30 cellular contexts compared by ENCODE assay signal in the genomic region with DNA sequence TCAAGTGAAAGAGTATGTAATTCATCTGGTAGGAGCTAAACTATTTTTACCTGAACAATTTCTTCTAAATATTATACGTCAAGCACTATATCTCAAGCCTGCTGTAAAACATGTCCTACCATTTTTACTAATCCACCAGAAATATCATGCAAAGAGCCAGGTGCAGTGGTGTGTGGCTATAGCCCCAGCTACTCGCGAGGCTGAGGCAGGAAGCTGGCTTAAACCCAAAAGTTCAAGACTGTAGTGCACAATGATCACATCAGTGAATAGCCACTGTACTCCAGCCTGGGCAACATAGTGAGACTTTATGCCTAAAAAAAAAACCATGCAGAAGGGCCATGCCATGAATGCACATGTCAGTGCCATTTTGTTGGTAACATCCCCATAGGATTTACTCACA. TPM values are rescaled to one million over a fixed set of nuclear protein-coding genes. Genes with fewer than 3 reads are reported as not detected.
DNase-seq lines count a peak whose midpoint lies in the region; ATAC-seq and TF ChIP-seq lines count a peak whose summit lies in the region.
"Had no signal": no experiment of that assay in that cellular context is flagged by ENCODE, and none has a peak within 500 bp of the region (broad histone marks: within the 10 kb centered on the region; RNA-seq: fewer than 3 reads in every experiment).

No MANE protein-coding gene starts in this region.

- no peaks in the 10 kb centered on the region for H3K9me3 ChIP-seq in Karpas-422 (ENCODE audit: low read length)
- H3K9me3 ChIP-seq: esophagus muscularis mucosa, right lobe of liver, thoracic aorta had no signal

- H3K9me3 Mint-ChIP-seq in mesothelial cell of epicardium (no peaks in the 10 kb centered on the region), CD14-positive monocyte (peaks cover 0 to 2% (median 0%) of the 10 kb centered on the region in 7 donors), chondrocyte (ENCODE audit: low read depth) (no peaks in the 10 kb centered on the region)
- H3K9me3 Mint-ChIP-seq: activated CD8-positive, alpha-beta T cell treated with anti-CD3 and anti-CD28 coated beads for 36 hours; activated naive CD4-positive, alpha-beta T cell treated with anti-CD3 and anti-CD28 coated beads for 36 hours; activated T-cell treated with anti-CD3 and anti-CD28 coated beads, Interleukin-2, amount 50 U/mL, for 4 hours; CD4-positive, CD25-positive, alpha-beta regulatory T cell; central memory CD8-positive, alpha-beta T cell; memory B cell; naive B cell; stimulated activated memory B cell treated with anti-CD40 and anti-IgM and Interleukin-4, amounts not matched to agents 10 μg/mL and 1 μg/mL and 100 μg/mL, for 72 hours; T-helper 2 cell treated with Interferon-gamma antibody and Interleukin-4, amounts not matched to agents 5 μg/mL and 100 μg/mL, for 36 hours had no signal

- H4K20me1 ChIP-seq in Karpas-422 (ENCODE audit: insufficient read depth, low read depth, low read length), result no peaks in the 10 kb centered on the region

- peaks cover 88% of the 10 kb centered on the region for H3K4me1 ChIP-seq in Karpas-422 (ENCODE audit: low read length)
- H3K4me1 ChIP-seq: right lobe of liver had no signal

- H3K4me3 ChIP-seq in Karpas-422 (ENCODE audit: low read length), result peak overlapping the region; percentile 40; the same call in 1 of the 2 replicates
- H3K4me3 ChIP-seq: esophagus muscularis mucosa, right lobe of liver, thoracic aorta had no signal

- no peaks in the 10 kb centered on the region for H3K36me3 ChIP-seq in Karpas-422 (ENCODE audit: insufficient read depth, low read length)
- H3K36me3 ChIP-seq: esophagus muscularis mucosa, right lobe of liver, thoracic aorta had no signal

- DNase-seq in Karpas-422 (peak; percentile 94), mesothelial cell of epicardium (ENCODE audit: low spot score in 2 of 2, unreplicated experiment in 2 of 2) (no peak), CD14-positive monocyte (ENCODE audit: low spot score) (no peak), chondrocyte (ENCODE audit: low spot score) (no peak)
- DNase-seq: activated CD8-positive, alpha-beta T cell treated with anti-CD3 and anti-CD28 coated beads for 36 hours; activated naive CD4-positive, alpha-beta T cell treated with anti-CD3 and anti-CD28 coated beads for 36 hours; activated T-cell treated with anti-CD3 and anti-CD28 coated beads, Interleukin-2, amount 50 U/mL, for 4 hours; CD4-positive, CD25-positive, alpha-beta regulatory T cell; DMS153; effector CD4-positive, alpha-beta T cell; naive B cell; NCI-H1694; NCI-H748 treated with DMSO at 0.1 percent for 48 hours; PC-3; right lobe of liver had no signal

- intact Hi-C loops in CD14-positive monocyte (cut with micrococcal nuclease), result no loop called here

- no peak for TF ChIP-seq CTCF in mesothelial cell of epicardium (IDR thresholded peaks at IDR 0.05; ENCODE audit: unreplicated experiment)
- TF ChIP-seq CTCF in CD14-positive monocyte (IDR thresholded peaks at IDR 0.05), result no peak
- TF ChIP-seq CTCF in chondrocyte (IDR thresholded peaks at IDR 0.05), result no peak

- peak overlapping the region; percentile 23; the same call in 1 of the 2 replicates for H3K9ac ChIP-seq in Karpas-422 (ENCODE audit: low read length)

- H2AFZ ChIP-seq in Karpas-422 (ENCODE audit: low read length), result no peak overlapping the region

- H3K27ac Mint-ChIP-seq in mesothelial cell of epicardium (no peak overlapping the region), CD14-positive monocyte (no peak overlapping the region), chondrocyte (ENCODE audit: unreplicated experiment) (no peak overlapping the region)
- H3K27ac Mint-ChIP-seq: activated CD8-positive, alpha-beta T cell treated with anti-CD3 and anti-CD28 coated beads for 36 hours; activated naive CD4-positive, alpha-beta T cell treated with anti-CD3 and anti-CD28 coated beads for 36 hours; memory B cell; naive B cell; stimulated activated memory B cell treated with anti-CD40 and anti-IgM and Interleukin-4, amounts not matched to agents 10 μg/mL and 1 μg/mL and 100 μg/mL, for 72 hours; T-helper 2 cell treated with Interferon-gamma antibody and Interleukin-4, amounts not matched to agents 5 μg/mL and 100 μg/mL, for 36 hours; WTC11 had no signal

- H3K27me3 Mint-ChIP-seq in mesothelial cell of epicardium (ENCODE audit: low read depth), result peaks cover 4% of the 10 kb centered on the region
- peaks cover 5 to 12% (median 7%) of the 10 kb centered on the region in 3 donors for H3K27me3 Mint-ChIP-seq in CD14-positive monocyte (ENCODE audit: low read depth in 3 of 3)
- peaks cover 18% of the 10 kb centered on the region for H3K27me3 Mint-ChIP-seq in chondrocyte (ENCODE audit: low read depth)

- H3K4me1 Mint-ChIP-seq in mesothelial cell of epicardium (peaks cover 44% of the 10 kb centered on the region), CD14-positive monocyte (peaks cover 10% of the 10 kb centered on the region), chondrocyte (ENCODE audit: low read depth) (peaks cover 10% of the 10 kb centered on the region)

- peak overlapping the region; percentile 72 for H3K4me2 ChIP-seq in Karpas-422 (ENCODE audit: low read depth, low read length, poor library complexity, severe bottlenecking)

- peak overlapping the region; percentile 96 for H3K27ac ChIP-seq in Karpas-422 (ENCODE audit: low read length)
- H3K27ac ChIP-seq: esophagus muscularis mucosa, right lobe of liver, thoracic aorta had no signal

- H3K36me3 Mint-ChIP-seq in mesothelial cell of epicardium (no peaks in the 10 kb centered on the region), CD14-positive monocyte (no peaks in the 10 kb centered on the region), chondrocyte (ENCODE audit: low read depth) (no peaks in the 10 kb centered on the region)
- H3K36me3 Mint-ChIP-seq: CD4-positive, CD25-positive, alpha-beta regulatory T cell; memory B cell; naive B cell; stimulated activated memory B cell treated with anti-CD40 and anti-IgM and Interleukin-4, amounts not matched to agents 10 μg/mL and 1 μg/mL and 100 μg/mL, for 72 hours; WTC11 had no signal

- H3K9me2 ChIP-seq in Karpas-422 (replicated peaks; ENCODE audit: insufficient read depth, low read length), result no peaks in the 10 kb centered on the region

- no peaks in the 10 kb centered on the region for H3K79me2 ChIP-seq in Karpas-422 (ENCODE audit: low read length)

- H3K4me3 Mint-ChIP-seq in mesothelial cell of epicardium (no peak overlapping the region), CD14-positive monocyte (no peak overlapping the region), chondrocyte (ENCODE audit: unreplicated experiment) (no peak overlapping the region)
- H3K4me3 Mint-ChIP-seq: activated CD8-positive, alpha-beta T cell treated with anti-CD3 and anti-CD28 coated beads for 36 hours; activated naive CD4-positive, alpha-beta T cell treated with anti-CD3 and anti-CD28 coated beads for 36 hours; activated T-cell treated with anti-CD3 and anti-CD28 coated beads, Interleukin-2, amount 50 U/mL, for 4 hours; CD4-positive, CD25-positive, alpha-beta regulatory T cell; central memory CD8-positive, alpha-beta T cell; memory B cell; naive B cell; stimulated activated memory B cell treated with anti-CD40 and anti-IgM and Interleukin-4, amounts not matched to agents 10 μg/mL and 1 μg/mL and 100 μg/mL, for 72 hours; T-helper 2 cell treated with Interferon-gamma antibody and Interleukin-4, amounts not matched to agents 5 μg/mL and 100 μg/mL, for 36 hours; WTC11 had no signal

- no peaks in the 10 kb centered on the region for H3K27me3 ChIP-seq in Karpas-422 (ENCODE audit: low read length)
- H3K27me3 ChIP-seq: esophagus muscularis mucosa, right lobe of liver had no signal

- peak; percentile 77 for ATAC-seq in GM18499 (IDR thresholded peaks at IDR 0.05; ENCODE audit: insufficient read depth, unreplicated experiment)
- ATAC-seq in GM21360 (IDR thresholded peaks at IDR 0.05; ENCODE audit: unreplicated experiment), result peak; percentile 71
- peak; percentile 58 for ATAC-seq in HG03039 (IDR thresholded peaks at IDR 0.05; ENCODE audit: unreplicated experiment)
- no peak for ATAC-seq in GM19467 (IDR thresholded peaks at IDR 0.05; ENCODE audit: unreplicated experiment)
- ATAC-seq: activated CD8-positive, alpha-beta T cell treated with anti-CD3 and anti-CD28 coated beads for 36 hours; activated T-cell treated with anti-CD3 and anti-CD28 coated beads, Interleukin-2, amount 50 U/mL, for 4 hours; PC-3; right lobe of liver; stimulated activated memory B cell treated with anti-CD40 and anti-IgM and Interleukin-4, amounts not matched to agents 10 μg/mL and 1 μg/mL and 100 μg/mL, for 72 hours; WTC11 had no signal

RNA-seq across cellular contexts. Expression of a gene that starts 20.7 kb away (rescaled TPM):
- total RNA-seq in Karpas-422 (2014; rRNA removed; shearing (Covaris generic); ENCODE audit: low replicate concordance), result 11.8 and 18.7 TPM in 2 replicates
- 22.6 to 26.6 TPM (median 23.8 TPM) in 3 replicates for total RNA-seq in mesothelial cell of epicardium
- 10 to 100 TPM; 21.5 to 22.1 TPM for polyA plus RNA-seq in CD14-positive monocyte
- 22.7 to 37.4 TPM (median 27.2 TPM) in 3 replicates for total RNA-seq in chondrocyte

RNA-seq across cellular contexts. Expression of a gene that starts 22.9 kb away (rescaled TPM):
- not detected in 2 replicates for total RNA-seq in Karpas-422 (2014; rRNA removed; shearing (Covaris generic); ENCODE audit: low replicate concordance)
- total RNA-seq in mesothelial cell of epicardium (not detected in 3 replicates), chondrocyte (not detected in 3 replicates)
- polyA plus RNA-seq in CD14-positive monocyte, result not detected
- total RNA-seq: activated CD8-positive, alpha-beta T cell treated with anti-CD3 and anti-CD28 coated beads for 36 hours; activated naive CD4-positive, alpha-beta T cell treated with anti-CD3 and anti-CD28 coated beads for 36 hours; activated T-cell treated with anti-CD3 and anti-CD28 coated beads, Interleukin-2, amount 50 U/mL, for 4 hours; CD4-positive, CD25-positive, alpha-beta regulatory T cell; esophagus muscularis mucosa; M059J; osteoblast; PC-3; right lobe of liver; SK-MEL-5; thoracic aorta; WTC11 had no signal
- polyA plus RNA-seq: AG04450; CD4-positive, CD25-positive, alpha-beta regulatory T cell had no signal

RNA-seq across cellular contexts. Expression of a gene that starts 55.7 kb away (rescaled TPM):
- total RNA-seq in Karpas-422 (2014; rRNA removed; shearing (Covaris generic); ENCODE audit: low replicate concordance), result 49.0 and 56.8 TPM in 2 replicates
- total RNA-seq in mesothelial cell of epicardium, result 31.3 to 32.7 TPM (median 32.6 TPM) in 3 replicates
- 10 to 100 TPM; 19.0 to 20.0 TPM for polyA plus RNA-seq in CD14-positive monocyte
- total RNA-seq in chondrocyte, result 39.1 to 41.8 TPM (median 40.6 TPM) in 3 replicates
